Comparison of ENCODE assay signal across 8 cellular contexts in genomic region chr10:101161494-101162299, GRCh38. TPM values are rescaled to one million over a fixed set of nuclear protein-coding genes. Genes with fewer than 3 reads are reported as not detected.
DNase-seq lines count a peak whose midpoint lies in the region; ATAC-seq and TF ChIP-seq lines count a peak whose summit lies in the region.

No MANE protein-coding gene starts in this region.

- H3K9me3 Mint-ChIP-seq in stimulated activated naive CD8-positive, alpha-beta T cell treated with anti-CD3 and anti-CD28 coated beads, Interleukin-15, amount 100 ng/mL, for 72 hours, result no peaks in the 10 kb centered on the region

- dilution Hi-C loops in IMR-90 (cut with HindIII; ENCODE audit: low sequenced_read_pairs, unreplicated experiment), result no loop called here

- H2BK120ac ChIP-seq in IMR-90 (ENCODE audit: low read depth, low read length) (no peak overlapping the region), neuronal stem cell (ENCODE audit: low read depth, low read length) (no peak overlapping the region)

- no peak overlapping the region for H3K56ac ChIP-seq in IMR-90 (ENCODE audit: extremely low read depth, insufficient read depth, low read length)

- no peak overlapping the region for H3K23ac ChIP-seq in IMR-90 (ENCODE audit: low read depth, low read length)
- no peak overlapping the region for H3K23ac ChIP-seq in neuronal stem cell (ENCODE audit: low read depth, low read length, poor library complexity)

- H3K36me3 ChIP-seq in IMR-90 (ENCODE audit: control insufficient read depth, insufficient read depth, low read length) (no peaks in the 10 kb centered on the region), neuronal stem cell (replicated peaks in 1 of 2; ENCODE audit: control insufficient read depth in 2 of 2, insufficient read depth in 2 of 2, low read length in 2 of 2) (no peaks in the 10 kb centered on the region)

- H2AK9ac ChIP-seq in IMR-90 (replicated peaks; ENCODE audit: low read depth, low read length, poor library complexity), result no peak overlapping the region

- H2BK15ac ChIP-seq in IMR-90 (ENCODE audit: low read depth, low read length) (no peak overlapping the region), neuronal stem cell (ENCODE audit: low read length) (no peak overlapping the region)

- H3K4me2 ChIP-seq in IMR-90 (ENCODE audit: low read depth, low read length), result peak overlapping the region; percentile 95
- no peak overlapping the region for H3K4me2 ChIP-seq in neuronal stem cell (ENCODE audit: insufficient read depth, low read length, poor library complexity, severe bottlenecking)

- no peak overlapping the region for H3K27ac ChIP-seq in IMR-90 (ENCODE audit: insufficient read depth, low read length)
- no peak overlapping the region for H3K27ac ChIP-seq in neuronal stem cell (replicated peaks; ENCODE audit: low read length)

- no peaks in the 10 kb centered on the region for H3K79me1 ChIP-seq in IMR-90 (ENCODE audit: low read depth in 1 of 2, low read length in 2 of 2)
- no peaks in the 10 kb centered on the region for H3K79me1 ChIP-seq in neuronal stem cell (ENCODE audit: low read depth, low read length)

- peak overlapping the region; percentile 89 for H2AFZ ChIP-seq in IMR-90 (replicated peaks; ENCODE audit: low read length, poor library complexity)
- peak overlapping the region; percentile 57 for H2AFZ ChIP-seq in neuronal stem cell (ENCODE audit: low read length)

- no peak overlapping the region for H4K5ac ChIP-seq in IMR-90 (ENCODE audit: low read depth, low read length)

- no peak overlapping the region for H2BK12ac ChIP-seq in neuronal stem cell (ENCODE audit: low read length)

- H3K27me3 ChIP-seq in IMR-90 (ENCODE audit: control insufficient read depth, insufficient read depth, low read length), result peaks cover 40% of the 10 kb centered on the region
- H3K27me3 ChIP-seq in neuronal stem cell (ENCODE audit: control insufficient read depth in 3 of 3, insufficient read depth in 3 of 3, low read depth in 1 of 3, low read length in 3 of 3), result peaks cover 0 to 42% (median 19%) of the 10 kb centered on the region in 3 experiments

- H3K18ac ChIP-seq in IMR-90 (ENCODE audit: low read depth, low read length) (no peak overlapping the region), neuronal stem cell (ENCODE audit: low read length) (no peak overlapping the region)

- H3K27ac Mint-ChIP-seq in stimulated activated naive CD8-positive, alpha-beta T cell treated with anti-CD3 and anti-CD28 coated beads, Interleukin-15, amount 100 ng/mL, for 72 hours, result no peak overlapping the region

- H4K91ac ChIP-seq in IMR-90 (ENCODE audit: insufficient read depth, low read depth, low read length) (no peak overlapping the region), neuronal stem cell (ENCODE audit: low read depth, low read length, poor library complexity) (no peak overlapping the region)

- H3K14ac ChIP-seq in IMR-90 (replicated peaks; ENCODE audit: low read depth, low read length) (no peak overlapping the region), neuronal stem cell (ENCODE audit: low read length) (no peak overlapping the region)

- H3K4me1 Mint-ChIP-seq in stimulated activated naive CD8-positive, alpha-beta T cell treated with anti-CD3 and anti-CD28 coated beads, Interleukin-15, amount 100 ng/mL, for 72 hours, result peaks cover 14% of the 10 kb centered on the region

- H3K4me1 ChIP-seq in IMR-90 (ENCODE audit: control insufficient read depth, insufficient read depth, low read length), result no peaks in the 10 kb centered on the region
- no peaks in the 10 kb centered on the region for H3K4me1 ChIP-seq in neuronal stem cell (ENCODE audit: control insufficient read depth in 2 of 2, insufficient read depth in 1 of 2, low read depth in 1 of 2, low read length in 2 of 2)

- TF ChIP-seq POLR2A in IMR-90 (IDR thresholded peaks at IDR 0.05; ENCODE audit: low read depth, low read length), result no peak

- CTCF ChIA-PET in IMR-90 (lab: Yijun Ruan, JAX), result interaction anchor here (0.6 to 1.1 kb wide), 5 partner anchors 10 to 435 kb away, joined by 3 to 5 read pairs (median 3); no protein-coding TSS in a partner anchor

- intact Hi-C loops in IMR-90 (cut with micrococcal nuclease), result loop anchor here (1.0 to 5.0 kb wide), 3 partner anchors 51 to 620 kb away; no protein-coding TSS in a partner anchor

- no peaks in the 10 kb centered on the region for H3K9me3 ChIP-seq in IMR-90 (ENCODE audit: control insufficient read depth, insufficient read depth, low read length)
- H3K9me3 ChIP-seq in neuronal stem cell (replicated peaks in 1 of 2; ENCODE audit: control insufficient read depth in 2 of 2, insufficient read depth in 1 of 2, low read depth in 1 of 2, low read length in 2 of 2), result peaks cover 0 to 6% of the 10 kb centered on the region in 2 donors

- H2BK5ac ChIP-seq in IMR-90 (ENCODE audit: low read depth, low read length, poor library complexity, severe bottlenecking), result no peak overlapping the region
- no peak overlapping the region for H2BK5ac ChIP-seq in neuronal stem cell (ENCODE audit: low read length)

- H3K9me1 ChIP-seq in IMR-90 (ENCODE audit: insufficient read depth, low read length), result no peaks in the 10 kb centered on the region

- POLR2A ChIA-PET in IMR-90 (lab: Charles Lee; ENCODE audit: unreplicated experiment), result no interaction called here

- H3K4ac ChIP-seq in IMR-90 (ENCODE audit: low read depth, low read length) (no peak overlapping the region), neuronal stem cell (ENCODE audit: low read length) (no peak overlapping the region)

- H2BK20ac ChIP-seq in IMR-90 (ENCODE audit: low read depth, low read length), result no peak overlapping the region

- peak; percentile 97 for ATAC-seq in IMR-90 (ENCODE audit: low read depth)
- ATAC-seq in stimulated activated naive CD8-positive, alpha-beta T cell treated with anti-CD3 and anti-CD28 coated beads, Interleukin-15, amount 100 ng/mL, for 72 hours, result peak; percentile 78
- ATAC-seq in GM19467 (IDR thresholded peaks at IDR 0.05; ENCODE audit: unreplicated experiment), result no peak

- no peaks in the 10 kb centered on the region for H4K20me1 ChIP-seq in IMR-90 (ENCODE audit: insufficient read depth, low read length)

- peak overlapping the region in 1 of 2 donors; percentile 24 for H3K4me3 Mint-ChIP-seq in stimulated activated naive CD8-positive, alpha-beta T cell treated with anti-CD3 and anti-CD28 coated beads, Interleukin-15, amount 100 ng/mL, for 72 hours

- H4K8ac ChIP-seq in IMR-90 (ENCODE audit: low read depth in 2 of 2, low read length in 2 of 2) (peak overlapping the region in 1 of 2 experiments; percentile 58; a peak in 1 of 4 replicates), neuronal stem cell (ENCODE audit: low read depth, low read length) (no peak overlapping the region)

- peak; percentile 94 for TF ChIP-seq CTCF in IMR-90 (conservative IDR thresholded peaks at IDR 0.05; ENCODE audit: low read depth, low read length)

- peaks cover 84% of the 10 kb centered on the region for H3K27me3 Mint-ChIP-seq in stimulated activated naive CD8-positive, alpha-beta T cell treated with anti-CD3 and anti-CD28 coated beads, Interleukin-15, amount 100 ng/mL, for 72 hours

- H3K4me3 ChIP-seq in IMR-90 (ENCODE audit: insufficient read depth, low read depth, low read length), result peak overlapping the region; percentile 28
- no peak overlapping the region for H3K4me3 ChIP-seq in neuronal stem cell (ENCODE audit: low read length in 2 of 2)

- no TSS peak for BruUV-seq in IMR-90 (replicated peaks; lab: Mats Ljungman, UMichigan)

- 0% methylated on average over 15 of the region's 20 CpGs; no CpG with 5 or more reads in 1 of the 2 experiments for WGBS in IMR-90 (ENCODE audit: extremely low coverage in 2 of 2, insufficient read length in 1 of 2), 2 experiments
- WGBS in neuronal stem cell (ENCODE audit: extremely low coverage in 2 of 2, insufficient read length in 2 of 2, insufficient replicate concordance in 1 of 2), 2 donors, result no CpG with 5 or more reads among the region's 20 CpGs

- peak; percentile 82 for TF ChIP-seq RAD21 in IMR-90 (IDR thresholded peaks at IDR 0.05; ENCODE audit: low read length)

- peak; percentile 62 for DNase-seq in DMS153 (lab: John Stamatoyannopoulos, UW)
- DNase-seq in IMR-90, result peak; percentile 65
- DNase-seq in RKO (ENCODE audit: low spot score), result peak; percentile 84
- peak; percentile 42 for DNase-seq in activated T-helper 1 cell treated with Interleukin-2 at 50 U/mL for 16 hours (ENCODE audit: low read depth)
- DNase-seq in fibroblast of the conjunctiva (ENCODE audit: low read depth), result peak; percentile 61
- peak; percentile 84 for DNase-seq in neuronal stem cell (ENCODE audit: low spot score)
- peak; percentile 63 to 67 for DNase-seq in stimulated activated naive CD8-positive, alpha-beta T cell treated with anti-CD3 and anti-CD28 coated beads, Interleukin-15, amount 100 ng/mL, for 72 hours

- in situ Hi-C loops in IMR-90 (cut with MboI; ENCODE audit: low sequenced_read_pairs), result no loop called here

- H2AK5ac ChIP-seq in IMR-90 (ENCODE audit: low read depth, low read length) (no peak overlapping the region), neuronal stem cell (ENCODE audit: low read depth, low read length) (no peak overlapping the region)

- H3K9ac ChIP-seq in IMR-90 (ENCODE audit: low read depth, low read length), result no peak overlapping the region
- H3K9ac ChIP-seq in neuronal stem cell (ENCODE audit: low read depth, low read length, poor library complexity), result no peak overlapping the region

TF ChIP-seq in IMR-90, 13 proteins besides CTCF, POLR2A, EP300 and RAD21:
- TF ChIP-seq USF2 (IDR thresholded peaks at IDR 0.05; ENCODE audit: low read depth, low read length) (no peak), NFE2L2 (IDR thresholded peaks at IDR 0.05; ENCODE audit: low read depth, low read length) (no peak), BHLHE40 (IDR thresholded peaks at IDR 0.05; ENCODE audit: low read depth, low read length) (no peak), SMC3 (IDR thresholded peaks at IDR 0.05; ENCODE audit: low read depth, low read length) (peak; percentile 64), MAZ (IDR thresholded peaks at IDR 0.05; ENCODE audit: borderline replicate concordance, low read depth, low read length) (0 out of 2 replicates have a peak, but pooled peaks have one; percentile 24)

RNA-seq across cellular contexts. Expression of gene TLX1, which starts 30.6 kb away (rescaled TPM):
- total RNA-seq in IMR-90 (2012; rRNA removed), result not detected in 2 replicates
- polyA plus RNA-seq in IMR-90 (2012; rRNA removed), result not detected in 2 replicates
- polyA plus RNA-seq in IMR-90 (2012; cell fraction: cytosol; rRNA removed), result not detected in 2 replicates
- not detected in 2 replicates for polyA plus RNA-seq in IMR-90 (2012; cell fraction: nucleus; rRNA removed; ENCODE audit: low replicate concordance)
- polyA plus RNA-seq in neuronal stem cell (2013, experiment 1 of 2), result not detected
- polyA plus RNA-seq in neuronal stem cell (2013, experiment 2 of 2), result not detected
